Comparison of ENCODE assay signal across 21 cellular contexts in genomic region chr13:41013834-41014233, GRCh38. TPM values are rescaled to one million over a fixed set of nuclear protein-coding genes. Genes with fewer than 3 reads are reported as not detected.
DNase-seq lines count a peak whose midpoint lies in the region; ATAC-seq, FAIRE-seq and TF ChIP-seq lines count a peak whose summit lies in the region.
"Had no signal": no experiment of that assay in that cellular context is flagged by ENCODE, and none has a peak within 500 bp of the region (broad histone marks: within the 10 kb centered on the region; RNA-seq: fewer than 3 reads in every experiment).

No MANE protein-coding gene starts in this region.

- peak overlapping the region; percentile 50 to 83 (median 74); a peak in 19 of 20 replicates for H3K4me3 ChIP-seq in BLaER1 treated with 17β-estradiol and CSF1 and Interleukin-3, amounts not matched to agents 10 nM and 100 nM
- no peak overlapping the region for H3K4me3 ChIP-seq in sigmoid colon

- 54 to 55% methylated on average over 2 of the region's 2 CpGs for WGBS in sigmoid colon, 2 donors

- FAIRE-seq in GM12892 (lab: Jason Lieb, UNC) (peak; percentile 30), islet of Langerhans (lab: Jason Lieb, UNC) (peak; percentile 13)

- CTCF ChIA-PET in activated B cell treated with CpG ODN at 0.5 μM for 24 hours (lab: Charles Lee), result interaction anchor here (0.6 to 1.7 kb wide), 3 partner anchors 39 to 447 kb away, joined by 3 to 4 read pairs (median 4); no protein-coding TSS in a partner anchor

- DNase-seq in GM12892 (ENCODE audit: insufficient read length) (no peak), activated B cell treated with CpG ODN at 0.5 μM for 24 hours (no peak), progenitor cell of endocrine pancreas (ENCODE audit: low spot score, unreplicated experiment) (no peak), sigmoid colon (no peak), DMS153 (lab: John Stamatoyannopoulos, UW) (no peak)
- DNase-seq: activated CD8-positive, alpha-beta memory T cell treated with anti-CD3 and anti-CD28 coated beads, Interleukin-2, amount 50 U/mL, for 48 hours; AML-193; cortex of kidney; HCEC 1CT; head of caudate nucleus; islet precursor cell; NCI-H146; NCI-H345; occipital lobe; OCI-M1; stimulated activated naive CD4-positive, alpha-beta T cell treated with Interleukin-2 at 50 U/mL for 16 hours had no signal

- peak overlapping the region; percentile 80 for H3K4me3 Mint-ChIP-seq in activated B cell treated with CpG ODN at 0.5 μM for 24 hours
- no peak overlapping the region for H3K4me3 Mint-ChIP-seq in progenitor cell of endocrine pancreas (ENCODE audit: low read depth)
- H3K4me3 Mint-ChIP-seq: mesothelial cell of epicardium had no signal

- H3K36me3 Mint-ChIP-seq in activated B cell treated with CpG ODN at 0.5 μM for 24 hours (ENCODE audit: low read depth), result peaks cover 57% of the 10 kb centered on the region
- H3K36me3 Mint-ChIP-seq in progenitor cell of endocrine pancreas (ENCODE audit: insufficient read depth), result peaks cover 10% of the 10 kb centered on the region

- peak overlapping the region in 10 of 11 experiments; percentile 57 to 100 (median 96); a peak in 19 of 22 replicates for H3K27ac ChIP-seq in BLaER1 treated with 17β-estradiol and CSF1 and Interleukin-3, amounts not matched to agents 10 nM and 100 nM
- no peak overlapping the region for H3K27ac ChIP-seq in sigmoid colon

- H3K27ac Mint-ChIP-seq in activated B cell treated with CpG ODN at 0.5 μM for 24 hours, result peak overlapping the region; percentile 77
- no peak overlapping the region for H3K27ac Mint-ChIP-seq in progenitor cell of endocrine pancreas
- H3K27ac Mint-ChIP-seq: mesothelial cell of epicardium had no signal

- no peak for TF ChIP-seq CTCF in activated B cell treated with CpG ODN at 0.5 μM for 24 hours (IDR thresholded peaks at IDR 0.05)
- no peak for TF ChIP-seq CTCF in progenitor cell of endocrine pancreas (IDR thresholded peaks at IDR 0.05; ENCODE audit: unreplicated experiment)
- no peak for TF ChIP-seq CTCF in sigmoid colon (IDR thresholded peaks at IDR 0.05)

- H3K4me1 ChIP-seq in BLaER1 treated with 17β-estradiol and CSF1 and Interleukin-3, amounts not matched to agents 10 nM and 100 nM, result peaks cover 36 to 68% (median 54%) of the 10 kb centered on the region in 10 experiments
- H3K4me1 ChIP-seq in sigmoid colon, result peaks cover 0 to 37% (median 17%) of the 10 kb centered on the region in 4 donors

- intact Hi-C loops in activated B cell treated with CpG ODN at 0.5 μM for 24 hours (cut with micrococcal nuclease) (loop anchor here (10.0 kb wide), 2 partner anchors 349 to 1261 kb away; partner anchors contain the start of genes AKAP11 and FOXO1), sigmoid colon (cut with DNase I) (no loop called here)

- no peak for TF ChIP-seq EP300 in sigmoid colon (IDR thresholded peaks at IDR 0.05)

- H3K27me3 ChIP-seq in BLaER1 treated with 17β-estradiol and CSF1 and Interleukin-3, amounts not matched to agents 10 nM and 100 nM, result no peaks in the 10 kb centered on the region
- H3K27me3 ChIP-seq in sigmoid colon, result no peaks in the 10 kb centered on the region

- POLR2A ChIA-PET in activated B cell treated with CpG ODN at 0.5 μM for 24 hours (lab: Charles Lee), result interaction anchor here (0.8 to 7.9 kb wide), 8 partner anchors 7 to 45 kb away, joined by 3 to 118 read pairs (median 4); partner anchors contain the start of gene WBP4

- peak overlapping the region; percentile 82 to 98 (median 93) for H3K4me2 ChIP-seq in BLaER1 treated with 17β-estradiol and CSF1 and Interleukin-3, amounts not matched to agents 10 nM and 100 nM

- H3K9me3 ChIP-seq in BLaER1 treated with 17β-estradiol and CSF1 and Interleukin-3, amounts not matched to agents 10 nM and 100 nM (replicated peaks in 1 of 11), result no peaks in the 10 kb centered on the region
- H3K9me3 ChIP-seq in sigmoid colon, result no peaks in the 10 kb centered on the region

- ATAC-seq in activated B cell treated with CpG ODN at 0.5 μM for 24 hours (ENCODE audit: low read depth) (no peak), HG02852 (IDR thresholded peaks at IDR 0.05; ENCODE audit: unreplicated experiment) (no peak)
- ATAC-seq: esophagus mucosa had no signal

- peak overlapping the region; percentile 77 to 99 (median 92); a peak in 21 of 22 replicates for H3K9ac ChIP-seq in BLaER1 treated with 17β-estradiol and CSF1 and Interleukin-3, amounts not matched to agents 10 nM and 100 nM

- H4K20me1 ChIP-seq in BLaER1 treated with 17β-estradiol and CSF1 and Interleukin-3, amounts not matched to agents 10 nM and 100 nM, result peaks cover 38 to 79% (median 52%) of the 10 kb centered on the region in 11 experiments

- no peak for TF ChIP-seq POLR2A in GM12892 (IDR thresholded peaks at IDR 0.05; ENCODE audit: low read depth, low read length)
- no peak for TF ChIP-seq POLR2A in sigmoid colon (IDR thresholded peaks at IDR 0.05)

- H3K4me1 Mint-ChIP-seq in activated B cell treated with CpG ODN at 0.5 μM for 24 hours (peaks cover 59% of the 10 kb centered on the region), progenitor cell of endocrine pancreas (ENCODE audit: low read depth) (peaks cover 37% of the 10 kb centered on the region)

- H3K27me3 Mint-ChIP-seq in activated B cell treated with CpG ODN at 0.5 μM for 24 hours (no peaks in the 10 kb centered on the region), progenitor cell of endocrine pancreas (no peaks in the 10 kb centered on the region)

- no peaks in the 10 kb centered on the region for H3K9me3 Mint-ChIP-seq in activated B cell treated with CpG ODN at 0.5 μM for 24 hours
- no peaks in the 10 kb centered on the region for H3K9me3 Mint-ChIP-seq in progenitor cell of endocrine pancreas (ENCODE audit: low read depth)

- H3K36me3 ChIP-seq in BLaER1 treated with 17β-estradiol and CSF1 and Interleukin-3, amounts not matched to agents 10 nM and 100 nM, result peaks cover 16 to 61% (median 35%) of the 10 kb centered on the region in 11 experiments; a peak in 21 of 22 replicates
- no peaks in the 10 kb centered on the region for H3K36me3 ChIP-seq in sigmoid colon

RNA-seq across cellular contexts. Expression of gene ELF1, which starts 5.3 kb away (rescaled TPM):
- polyA plus RNA-seq in GM12892 (2012; ENCODE audit: missing spikeins), result 57.3 TPM
- 129 and 136 TPM in 2 replicates for total RNA-seq in activated B cell treated with CpG ODN at 0.5 μM for 24 hours
- total RNA-seq in progenitor cell of endocrine pancreas, result 87.7 and 89.7 TPM in 2 replicates
- total RNA-seq in sigmoid colon, result 10 to 100 TPM; 47.4 to 68.5 (median 58.0) TPM
- polyA plus RNA-seq in sigmoid colon, result 10 to 100 TPM; 31.8 to 45.3 (median 35.1) TPM

RNA-seq across cellular contexts. Expression of gene WBP4, which starts 47.5 kb away (rescaled TPM):
- polyA plus RNA-seq in GM12892 (2012; ENCODE audit: missing spikeins), result 19.7 TPM
- 8.6 and 9.0 TPM in 2 replicates for total RNA-seq in activated B cell treated with CpG ODN at 0.5 μM for 24 hours
- total RNA-seq in progenitor cell of endocrine pancreas, result 11.0 and 12.1 TPM in 2 replicates
- total RNA-seq in sigmoid colon, result 10 to 100 TPM; 11.6 to 25.0 (median 18.4) TPM
- 1 to 10 TPM; 5.1 to 7.8 (median 7.2) TPM for polyA plus RNA-seq in sigmoid colon

Comparison
In these comparisons a context has a peak if more than half of its experiments do, and no peak if none do; other contexts are left out.
1. H3K27ac ChIP-seq: peak in BLaER1 treated with 17β-estradiol and CSF1 and Interleukin-3, amounts not matched to agents 10 nM and 100 nM (10 of 11); none in sigmoid colon (0 of 4).
2. H3K4me3 ChIP-seq: peak in BLaER1 treated with 17β-estradiol and CSF1 and Interleukin-3, amounts not matched to agents 10 nM and 100 nM (10 of 10); none in sigmoid colon (0 of 4).